Comparison of ENCODE assay signal across 17 cellular contexts in the genomic region with DNA sequence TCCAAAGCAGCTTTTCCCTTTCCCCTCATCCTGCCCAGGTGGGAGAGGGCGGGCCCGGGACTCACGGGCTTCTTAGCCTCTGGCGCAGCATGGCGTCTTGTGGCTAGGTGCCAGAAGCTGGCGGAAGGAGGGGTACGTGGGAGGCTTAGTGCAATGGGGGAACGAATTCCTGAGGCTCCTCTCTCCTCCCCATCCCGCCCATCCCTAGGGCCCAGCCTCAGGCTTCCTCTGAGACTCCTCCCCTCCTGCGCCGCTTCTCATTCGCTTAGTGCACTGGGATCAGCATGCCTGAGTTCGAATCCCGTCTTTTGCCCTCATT.
DNase-seq lines count a peak whose midpoint lies in the region; ATAC-seq and TF ChIP-seq lines count a peak whose summit lies in the region.
"Had no signal": no experiment of that assay in that cellular context is flagged by ENCODE, and none has a peak within 500 bp of the region (broad histone marks: within the 10 kb centered on the region; RNA-seq: fewer than 3 reads in every experiment).

No MANE protein-coding gene starts in this region.

- H3K36me3 ChIP-seq in KMS-11 (ENCODE audit: insufficient read depth), result no peaks in the 10 kb centered on the region
- no peaks in the 10 kb centered on the region for H3K36me3 ChIP-seq in tibial artery
- H3K36me3 ChIP-seq: SJCRH30 had no signal

- H3K27ac Mint-ChIP-seq in CD14-positive monocyte, result no peak overlapping the region
- H3K27ac Mint-ChIP-seq: B cell; CD4-positive, alpha-beta T cell had no signal

- DNase-seq in CD14-positive monocyte (ENCODE audit: low spot score) (peak; percentile 15), dorsolateral prefrontal cortex (no peak), putamen (ENCODE audit: low spot score) (peak; percentile 52), NCI-H2227 (lab: John Stamatoyannopoulos, UW; ENCODE audit: unreplicated experiment) (no peak), tibial artery (no peak)
- DNase-seq: GDM1; KG1; NK-92 treated with Interleukin-12 subunit alpha and Interleukin-12 subunit beta, amount 100 ng/mL, for 24 hours had no signal

- H3K4me3 ChIP-seq in KMS-11 (IDR thresholded peaks at IDR 0.05; ENCODE audit: insufficient read depth, low read depth, low read length) (no peak overlapping the region), dorsolateral prefrontal cortex (peak overlapping the region in 41 of 59 donors; percentile 4 to 52 (median 32)), tibial artery (no peak overlapping the region)
- H3K4me3 ChIP-seq: GM12878, GM23248 had no signal

- no peaks in the 10 kb centered on the region for H3K9me3 ChIP-seq in tibial artery
- H3K9me3 ChIP-seq: SJCRH30 had no signal

- H3K27me3 Mint-ChIP-seq in CD14-positive monocyte (ENCODE audit: low read depth in 3 of 3), result peaks cover 9 to 17% (median 11%) of the 10 kb centered on the region in 3 donors

- H3K4me1 Mint-ChIP-seq in CD14-positive monocyte, result no peaks in the 10 kb centered on the region
- H3K4me1 Mint-ChIP-seq: B cell had no signal

- intact Hi-C loops in CD14-positive monocyte (cut with micrococcal nuclease) (no loop called here), dorsolateral prefrontal cortex (cut with DNase I) (loop anchor here (5.0 to 10.0 kb wide), 2 partner anchors 1557 to 1905 kb away; no protein-coding TSS in a partner anchor), tibial artery (cut with DNase I; ENCODE audit: low total_unique reads) (no loop called here)

- TF ChIP-seq CTCF in CD14-positive monocyte (IDR thresholded peaks at IDR 0.05) (no peak), KMS-11 (conservative IDR thresholded peaks at IDR 0.05; ENCODE audit: low read depth, low read length) (no peak), dorsolateral prefrontal cortex (IDR thresholded peaks at IDR 0.05 in 54 of 56, conservative IDR thresholded peaks at IDR 0.05 in 2 of 56; ENCODE audit: low read depth in 1 of 56, partially characterized antibody in 56 of 56) (no peak), tibial artery (IDR thresholded peaks at IDR 0.05) (no peak)

- H3K4me1 ChIP-seq in KMS-11 (ENCODE audit: low read depth, poor library complexity, severe bottlenecking) (no peaks in the 10 kb centered on the region), tibial artery (peaks cover 0 to 7% (median 0%) of the 10 kb centered on the region in 4 donors)

- H3K36me3 Mint-ChIP-seq in CD14-positive monocyte, result no peaks in the 10 kb centered on the region

- no peaks in the 10 kb centered on the region for H3K79me2 ChIP-seq in KMS-11 (ENCODE audit: insufficient read depth, low read depth)

- H3K27ac ChIP-seq in KMS-11 (no peak overlapping the region), dorsolateral prefrontal cortex (peak overlapping the region in 7 of 59 donors; percentile 6 to 43 (median 19)), tibial artery (no peak overlapping the region)
- H3K27ac ChIP-seq: GM23248, RWPE1, SJCRH30 had no signal

- no peak overlapping the region for H3K4me2 ChIP-seq in KMS-11

- H3K9me3 Mint-ChIP-seq in CD14-positive monocyte, result no peaks in the 10 kb centered on the region
- H3K9me3 Mint-ChIP-seq: CD4-positive, alpha-beta T cell had no signal

- no peak overlapping the region for H3K4me3 Mint-ChIP-seq in CD14-positive monocyte
- H3K4me3 Mint-ChIP-seq: B cell; CD4-positive, alpha-beta T cell had no signal

- no peaks in the 10 kb centered on the region; the same call in 1 of the 2 replicates for H3K27me3 ChIP-seq in KMS-11 (ENCODE audit: insufficient read depth, low read depth)
- peaks cover 0 to 10% (median 0%) of the 10 kb centered on the region in 45 donors for H3K27me3 ChIP-seq in dorsolateral prefrontal cortex
- H3K27me3 ChIP-seq in tibial artery, result peaks cover 0 to 50% of the 10 kb centered on the region in 2 donors
- H3K27me3 ChIP-seq: SJCRH30 had no signal

- H4K20me1 ChIP-seq in KMS-11 (ENCODE audit: insufficient read depth), result no peaks in the 10 kb centered on the region

- H3K9ac ChIP-seq in KMS-11, result no peak overlapping the region
- H3K9ac ChIP-seq: GM23248 had no signal

- 0 out of 2 replicates have a peak overlapping the region, but pooled peaks have one; percentile 48 for H2AFZ ChIP-seq in KMS-11 (ENCODE audit: low read depth)
- H2AFZ ChIP-seq: GM23248 had no signal

- ATAC-seq in HG03571 (IDR thresholded peaks at IDR 0.05; ENCODE audit: unreplicated experiment), result no peak
- ATAC-seq in GM19328 (IDR thresholded peaks at IDR 0.05; ENCODE audit: unreplicated experiment), result no peak

Comparison
In these comparisons a context has a peak if more than half of its experiments do, and no peak if none do; other contexts are left out.
1. DNase-seq: peak in CD14-positive monocyte (single experiment) and putamen (single experiment); none in dorsolateral prefrontal cortex (0 of 10), NCI-H2227 (single experiment) and tibial artery (0 of 2).
2. H3K4me3 ChIP-seq: peak in dorsolateral prefrontal cortex (41 of 59); none in KMS-11 (single experiment) and tibial artery (0 of 2).
3. intact Hi-C loops: an anchor here in dorsolateral prefrontal cortex (5.0 to 10.0 kb wide); none called in CD14-positive monocyte and tibial artery.